1 cellular context compared by ENCODE assay signal in genomic region chr10:101818958-101819633, GRCh38.
A peak's percentile ranks its signal among the peaks of the same experiment; 100 is the strongest.
TF ChIP-seq lines count a peak whose summit lies in the region.

No MANE protein-coding gene starts in this region.

TF ChIP-seq in HepG2, 621 proteins besides CTCF, POLR2A, EP300 and RAD21 (continues in another document):
- TF ChIP-seq NR2F6 (IDR thresholded peaks at IDR 0.05) (no peak), NR2F6 (CRISPR knock-in tag; IDR thresholded peaks at IDR 0.05) (no peak), RXRB (CRISPR knock-in tag; IDR thresholded peaks at IDR 0.05; ENCODE audit: borderline replicate concordance) (no peak), CCDC6 (CRISPR knock-in tag; IDR thresholded peaks at IDR 0.05) (no peak), ZNF331 (CRISPR knock-in tag; IDR thresholded peaks at IDR 0.05) (peak; percentile 42; the same call in 1 of the 2 replicates), MATR3 (CRISPR knock-in tag; IDR thresholded peaks at IDR 0.05) (no peak), CBX5 (CRISPR knock-in tag; IDR thresholded peaks at IDR 0.05; ENCODE audit: borderline replicate concordance) (0 out of 2 replicates have a peak, but pooled peaks have one; percentile 25), SRY (CRISPR knock-in tag; IDR thresholded peaks at IDR 0.05) (no peak), SKI (IDR thresholded peaks at IDR 0.05; ENCODE audit: partially characterized antibody) (no peak), FOXP1 (IDR thresholded peaks at IDR 0.05) (no peak), FOXP1 (CRISPR knock-in tag; IDR thresholded peaks at IDR 0.05) (no peak), ZNF879 (CRISPR knock-in tag; IDR thresholded peaks at IDR 0.05) (no peak), CBFB (CRISPR knock-in tag; IDR thresholded peaks at IDR 0.05) (no peak), TFDP1 (CRISPR knock-in tag; IDR thresholded peaks at IDR 0.05; ENCODE audit: borderline replicate concordance) (no peak), YEATS4 (CRISPR knock-in tag; IDR thresholded peaks at IDR 0.05; ENCODE audit: borderline replicate concordance) (peak; percentile 16; the same call in 1 of the 2 replicates), ZNF33A (CRISPR knock-in tag; IDR thresholded peaks at IDR 0.05; ENCODE audit: borderline replicate concordance) (no peak), SCMH1 (CRISPR knock-in tag; IDR thresholded peaks at IDR 0.05; ENCODE audit: borderline replicate concordance) (no peak), ZFX (CRISPR knock-in tag; IDR thresholded peaks at IDR 0.05; ENCODE audit: low read depth) (peak; percentile 51; the same call in 1 of the 2 replicates), NFATC3 (CRISPR knock-in tag; IDR thresholded peaks at IDR 0.05) (peak; percentile 53; the same call in 1 of the 2 replicates), JDP2 (CRISPR knock-in tag; IDR thresholded peaks at IDR 0.05; ENCODE audit: borderline replicate concordance) (no peak), SPEN (CRISPR knock-in tag; IDR thresholded peaks at IDR 0.05; ENCODE audit: low read depth) (0 out of 2 replicates have a peak, but pooled peaks have one; percentile 39), ZNF749 (CRISPR knock-in tag; IDR thresholded peaks at IDR 0.05; ENCODE audit: borderline replicate concordance) (peak; percentile 65; the same call in 1 of the 2 replicates), ELF1 (CRISPR knock-in tag; IDR thresholded peaks at IDR 0.05) (no peak), SMARCE1 (IDR thresholded peaks at IDR 0.05; ENCODE audit: borderline replicate concordance) (no peak), MTA3 (CRISPR knock-in tag; IDR thresholded peaks at IDR 0.05) (no peak), FOXO4 (CRISPR knock-in tag; conservative IDR thresholded peaks at IDR 0.05) (0 out of 2 replicates have a peak, but pooled peaks have one; percentile 1), YEATS2 (CRISPR knock-in tag; IDR thresholded peaks at IDR 0.05; ENCODE audit: borderline replicate concordance) (no peak), ZNF644 (CRISPR knock-in tag; IDR thresholded peaks at IDR 0.05; ENCODE audit: low read depth) (peak; percentile 44; the same call in 1 of the 2 replicates), ZC3H4 (CRISPR knock-in tag; IDR thresholded peaks at IDR 0.05; ENCODE audit: borderline replicate concordance) (peak; percentile 87), TSC22D2 (CRISPR knock-in tag; IDR thresholded peaks at IDR 0.05; ENCODE audit: borderline replicate concordance) (peak; percentile 38; the same call in 1 of the 2 replicates), ZFYVE20 (CRISPR knock-in tag; IDR thresholded peaks at IDR 0.05; ENCODE audit: borderline replicate concordance, low read depth) (no peak), NFYB (CRISPR knock-in tag; IDR thresholded peaks at IDR 0.05) (no peak), ZNF180 (CRISPR knock-in tag; IDR thresholded peaks at IDR 0.05; ENCODE audit: borderline replicate concordance, low read depth) (no peak), DMTF1 (CRISPR knock-in tag; IDR thresholded peaks at IDR 0.05) (no peak), ARHGAP35 (CRISPR knock-in tag; IDR thresholded peaks at IDR 0.05; ENCODE audit: borderline replicate concordance) (peak; percentile 54; the same call in 1 of the 2 replicates), NFKBIZ (CRISPR knock-in tag; IDR thresholded peaks at IDR 0.05) (peak; percentile 22; the same call in 1 of the 2 replicates), ZNF343 (CRISPR knock-in tag; IDR thresholded peaks at IDR 0.05) (no peak), ZNF232 (CRISPR knock-in tag; IDR thresholded peaks at IDR 0.05; ENCODE audit: borderline replicate concordance) (no peak; the same call in 1 of the 2 replicates), ZNF598 (CRISPR knock-in tag; IDR thresholded peaks at IDR 0.05; ENCODE audit: borderline replicate concordance) (0 out of 2 replicates have a peak, but pooled peaks have one; percentile 28), ZNF550 (CRISPR knock-in tag; IDR thresholded peaks at IDR 0.05; ENCODE audit: borderline replicate concordance) (no peak), PLSCR1 (CRISPR knock-in tag; IDR thresholded peaks at IDR 0.05; ENCODE audit: borderline replicate concordance) (no peak)
- TF ChIP-seq, protein P1, sequence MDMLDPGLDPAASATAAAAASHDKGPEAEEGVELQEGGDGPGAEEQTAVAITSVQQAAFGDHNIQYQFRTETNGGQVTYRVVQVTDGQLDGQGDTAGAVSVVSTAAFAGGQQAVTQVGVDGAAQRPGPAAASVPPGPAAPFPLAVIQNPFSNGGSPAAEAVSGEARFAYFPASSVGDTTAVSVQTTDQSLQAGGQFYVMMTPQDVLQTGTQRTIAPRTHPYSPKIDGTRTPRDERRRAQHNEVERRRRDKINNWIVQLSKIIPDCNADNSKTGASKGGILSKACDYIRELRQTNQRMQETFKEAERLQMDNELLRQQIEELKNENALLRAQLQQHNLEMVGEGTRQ (IDR thresholded peaks at IDR 0.05; ENCODE audit: low read depth, low read length) = no peak
- TF ChIP-seq, protein P1 (CRISPR knock-in tag; IDR thresholded peaks at IDR 0.05; ENCODE audit: borderline replicate concordance) = peak; percentile 33; the same call in 1 of the 2 replicates
- TF ChIP-seq, protein P2, sequence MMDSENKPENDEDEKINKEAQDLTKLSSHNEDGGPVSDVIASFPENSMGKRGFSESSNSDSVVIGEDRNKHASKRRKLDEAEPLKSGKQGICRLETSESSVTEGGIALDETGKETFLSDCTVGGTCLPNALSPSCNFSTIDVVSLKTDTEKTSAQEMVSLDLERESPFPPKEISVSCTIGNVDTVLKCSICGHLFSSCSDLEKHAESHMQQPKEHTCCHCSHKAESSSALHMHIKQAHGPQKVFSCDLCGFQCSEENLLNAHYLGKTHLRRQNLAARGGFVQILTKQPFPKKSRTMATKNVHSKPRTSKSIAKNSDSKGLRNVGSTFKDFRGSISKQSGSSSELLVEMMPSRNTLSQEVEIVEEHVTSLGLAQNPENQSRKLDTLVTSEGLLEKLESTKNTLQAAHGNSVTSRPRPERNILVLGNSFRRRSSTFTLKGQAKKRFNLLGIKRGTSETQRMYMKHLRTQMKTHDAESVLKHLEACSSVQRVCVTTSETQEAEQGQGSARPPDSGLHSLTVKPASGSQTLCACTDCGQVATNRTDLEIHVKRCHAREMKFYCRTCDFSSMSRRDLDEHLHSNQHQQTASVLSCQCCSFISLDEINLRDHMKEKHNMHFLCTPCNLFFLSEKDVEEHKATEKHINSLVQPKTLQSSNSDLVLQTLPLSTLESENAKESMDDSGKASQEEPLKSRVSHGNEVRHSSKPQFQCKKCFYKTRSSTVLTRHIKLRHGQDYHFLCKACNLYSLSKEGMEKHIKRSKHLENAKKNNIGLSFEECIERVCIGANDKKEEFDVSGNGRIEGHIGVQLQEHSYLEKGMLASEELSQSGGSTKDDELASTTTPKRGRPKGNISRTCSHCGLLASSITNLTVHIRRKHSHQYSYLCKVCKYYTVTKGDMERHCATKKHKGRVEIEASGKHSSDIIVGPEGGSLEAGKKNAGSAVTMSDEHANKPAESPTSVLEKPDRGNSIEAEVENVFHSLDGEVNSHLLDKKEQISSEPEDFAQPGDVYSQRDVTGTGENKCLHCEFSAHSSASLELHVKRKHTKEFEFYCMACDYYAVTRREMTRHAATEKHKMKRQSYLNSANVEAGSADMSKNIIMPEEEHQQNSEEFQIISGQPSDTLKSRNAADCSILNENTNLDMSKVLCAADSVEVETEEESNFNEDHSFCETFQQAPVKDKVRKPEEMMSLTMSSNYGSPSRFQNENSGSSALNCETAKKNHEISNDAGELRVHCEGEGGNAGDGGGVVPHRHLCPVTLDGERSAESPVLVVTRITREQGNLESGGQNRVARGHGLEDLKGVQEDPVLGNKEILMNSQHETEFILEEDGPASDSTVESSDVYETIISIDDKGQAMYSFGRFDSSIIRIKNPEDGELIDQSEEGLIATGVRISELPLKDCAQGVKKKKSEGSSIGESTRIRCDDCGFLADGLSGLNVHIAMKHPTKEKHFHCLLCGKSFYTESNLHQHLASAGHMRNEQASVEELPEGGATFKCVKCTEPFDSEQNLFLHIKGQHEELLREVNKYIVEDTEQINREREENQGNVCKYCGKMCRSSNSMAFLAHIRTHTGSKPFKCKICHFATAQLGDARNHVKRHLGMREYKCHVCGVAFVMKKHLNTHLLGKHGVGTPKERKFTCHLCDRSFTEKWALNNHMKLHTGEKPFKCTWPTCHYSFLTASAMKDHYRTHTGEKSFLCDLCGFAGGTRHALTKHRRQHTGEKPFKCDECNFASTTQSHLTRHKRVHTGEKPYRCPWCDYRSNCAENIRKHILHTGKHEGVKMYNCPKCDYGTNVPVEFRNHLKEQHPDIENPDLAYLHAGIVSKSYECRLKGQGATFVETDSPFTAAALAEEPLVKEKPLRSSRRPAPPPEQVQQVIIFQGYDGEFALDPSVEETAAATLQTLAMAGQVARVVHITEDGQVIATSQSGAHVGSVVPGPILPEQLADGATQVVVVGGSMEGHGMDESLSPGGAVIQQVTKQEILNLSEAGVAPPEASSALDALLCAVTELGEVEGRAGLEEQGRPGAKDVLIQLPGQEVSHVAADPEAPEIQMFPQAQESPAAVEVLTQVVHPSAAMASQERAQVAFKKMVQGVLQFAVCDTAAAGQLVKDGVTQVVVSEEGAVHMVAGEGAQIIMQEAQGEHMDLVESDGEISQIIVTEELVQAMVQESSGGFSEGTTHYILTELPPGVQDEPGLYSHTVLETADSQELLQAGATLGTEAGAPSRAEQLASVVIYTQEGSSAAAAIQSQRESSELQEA (CRISPR knock-in tag; IDR thresholded peaks at IDR 0.05; ENCODE audit: not compliant biosample characterization) = no peak
- TF ChIP-seq, protein P3, sequence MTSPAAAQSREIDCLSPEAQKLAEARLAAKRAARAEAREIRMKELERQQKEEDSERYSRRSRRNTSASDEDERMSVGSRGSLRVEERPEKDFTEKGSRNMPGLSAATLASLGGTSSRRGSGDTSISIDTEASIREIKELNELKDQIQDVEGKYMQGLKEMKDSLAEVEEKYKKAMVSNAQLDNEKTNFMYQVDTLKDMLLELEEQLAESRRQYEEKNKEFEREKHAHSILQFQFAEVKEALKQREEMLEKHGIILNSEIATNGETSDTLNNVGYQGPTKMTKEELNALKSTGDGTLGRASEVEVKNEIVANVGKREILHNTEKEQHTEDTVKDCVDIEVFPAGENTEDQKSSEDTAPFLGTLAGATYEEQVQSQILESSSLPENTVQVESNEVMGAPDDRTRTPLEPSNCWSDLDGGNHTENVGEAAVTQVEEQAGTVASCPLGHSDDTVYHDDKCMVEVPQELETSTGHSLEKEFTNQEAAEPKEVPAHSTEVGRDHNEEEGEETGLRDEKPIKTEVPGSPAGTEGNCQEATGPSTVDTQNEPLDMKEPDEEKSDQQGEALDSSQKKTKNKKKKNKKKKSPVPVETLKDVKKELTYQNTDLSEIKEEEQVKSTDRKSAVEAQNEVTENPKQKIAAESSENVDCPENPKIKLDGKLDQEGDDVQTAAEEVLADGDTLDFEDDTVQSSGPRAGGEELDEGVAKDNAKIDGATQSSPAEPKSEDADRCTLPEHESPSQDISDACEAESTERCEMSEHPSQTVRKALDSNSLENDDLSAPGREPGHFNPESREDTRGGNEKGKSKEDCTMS (CRISPR knock-in tag; conservative IDR thresholded peaks at IDR 0.05) = no peak
